Comparison of ENCODE assay signal across 15 cellular contexts in the genomic region with DNA sequence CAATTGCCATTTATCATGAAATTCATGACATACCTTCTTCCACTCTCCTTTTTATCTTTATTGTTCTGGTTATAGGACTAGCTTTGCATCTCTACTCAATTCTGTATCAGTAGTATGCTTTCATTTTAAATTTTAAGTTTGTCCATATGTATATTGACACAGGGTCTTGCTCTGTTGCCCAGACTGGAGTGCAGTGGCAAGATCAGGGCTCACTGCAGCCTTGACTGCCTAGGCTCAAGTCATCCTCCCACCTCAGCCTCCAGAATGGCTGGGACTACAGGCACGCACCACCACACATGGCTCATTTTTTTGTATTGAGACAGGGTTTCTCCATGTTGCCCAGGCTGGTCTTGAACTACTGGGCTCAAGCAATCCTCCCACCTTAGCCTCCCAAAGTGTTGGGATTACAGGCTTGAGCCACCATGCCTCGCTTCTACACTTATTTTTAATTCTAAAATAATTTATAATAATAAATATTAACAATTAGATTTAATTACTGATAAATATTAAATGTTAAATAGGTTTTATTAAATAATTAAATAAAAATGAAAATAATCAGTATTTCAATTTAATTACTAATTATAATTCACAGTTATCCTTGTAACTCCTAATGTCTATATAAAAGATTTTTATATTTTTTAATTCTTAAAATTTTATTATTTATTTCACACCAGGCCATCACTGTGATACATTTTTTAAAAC. TPM values are rescaled to one million over a fixed set of nuclear protein-coding genes. Genes with fewer than 3 reads are reported as not detected.
"Had no signal": no experiment of that assay in that cellular context is flagged by ENCODE, and none has a peak within 500 bp of the region (broad histone marks: within the 10 kb centered on the region; RNA-seq: fewer than 3 reads in every experiment).

No MANE protein-coding gene starts in this region.

- H3K9me3 ChIP-seq: suprapubic skin had no signal

- H3K27ac Mint-ChIP-seq: progenitor cell of endocrine pancreas, type B pancreatic cell had no signal

- H2AFZ ChIP-seq: hepatocyte had no signal

- H3K27me3 Mint-ChIP-seq: progenitor cell of endocrine pancreas, type B pancreatic cell had no signal

- DNase-seq: activated CD4-positive, alpha-beta T cell treated with anti-CD3 and anti-CD28 coated beads, Interleukin-2, amount 50 U/mL, for 48 hours; central memory CD4-positive, alpha-beta T cell; erythroblast; midbrain; nucleus accumbens; right cardiac atrium; stimulated activated naive CD4-positive, alpha-beta T cell treated with Interleukin-2 at 50 U/mL for 16 hours; T-helper 1 cell had no signal

- H3K27ac ChIP-seq: coronary artery had no signal

- H3K9me3 Mint-ChIP-seq: type B pancreatic cell had no signal

- ATAC-seq: activated CD4-positive, CD25-positive, alpha-beta regulatory T cell treated with anti-CD3 and anti-CD28 coated beads, Interleukin-2, amount 50 U/mL, for 24 hours; right cardiac atrium had no signal

- H3K4me3 ChIP-seq: coronary artery, hepatocyte, suprapubic skin had no signal

- H3K27me3 ChIP-seq: hepatocyte, suprapubic skin had no signal

RNA-seq across cellular contexts. Expression of a gene that starts 59.8 kb away (rescaled TPM):
- total RNA-seq: lower leg skin, progenitor cell of endocrine pancreas, right cardiac atrium, suprapubic skin had no signal
- polyA plus RNA-seq: right cardiac atrium had no signal
